Comparison of ENCODE assay signal across 1 cellular context in genomic region chr4:124711469-124712416, GRCh38.
TF ChIP-seq lines count a peak whose summit lies in the region.

No MANE protein-coding gene starts in this region.

TF ChIP-seq in SK-N-SH treated with all-trans-retinoic acid at 6 μM for 48 hours, 23 proteins besides CTCF, POLR2A, EP300 and RAD21 (continued from another document):
- TF ChIP-seq, protein P1, sequence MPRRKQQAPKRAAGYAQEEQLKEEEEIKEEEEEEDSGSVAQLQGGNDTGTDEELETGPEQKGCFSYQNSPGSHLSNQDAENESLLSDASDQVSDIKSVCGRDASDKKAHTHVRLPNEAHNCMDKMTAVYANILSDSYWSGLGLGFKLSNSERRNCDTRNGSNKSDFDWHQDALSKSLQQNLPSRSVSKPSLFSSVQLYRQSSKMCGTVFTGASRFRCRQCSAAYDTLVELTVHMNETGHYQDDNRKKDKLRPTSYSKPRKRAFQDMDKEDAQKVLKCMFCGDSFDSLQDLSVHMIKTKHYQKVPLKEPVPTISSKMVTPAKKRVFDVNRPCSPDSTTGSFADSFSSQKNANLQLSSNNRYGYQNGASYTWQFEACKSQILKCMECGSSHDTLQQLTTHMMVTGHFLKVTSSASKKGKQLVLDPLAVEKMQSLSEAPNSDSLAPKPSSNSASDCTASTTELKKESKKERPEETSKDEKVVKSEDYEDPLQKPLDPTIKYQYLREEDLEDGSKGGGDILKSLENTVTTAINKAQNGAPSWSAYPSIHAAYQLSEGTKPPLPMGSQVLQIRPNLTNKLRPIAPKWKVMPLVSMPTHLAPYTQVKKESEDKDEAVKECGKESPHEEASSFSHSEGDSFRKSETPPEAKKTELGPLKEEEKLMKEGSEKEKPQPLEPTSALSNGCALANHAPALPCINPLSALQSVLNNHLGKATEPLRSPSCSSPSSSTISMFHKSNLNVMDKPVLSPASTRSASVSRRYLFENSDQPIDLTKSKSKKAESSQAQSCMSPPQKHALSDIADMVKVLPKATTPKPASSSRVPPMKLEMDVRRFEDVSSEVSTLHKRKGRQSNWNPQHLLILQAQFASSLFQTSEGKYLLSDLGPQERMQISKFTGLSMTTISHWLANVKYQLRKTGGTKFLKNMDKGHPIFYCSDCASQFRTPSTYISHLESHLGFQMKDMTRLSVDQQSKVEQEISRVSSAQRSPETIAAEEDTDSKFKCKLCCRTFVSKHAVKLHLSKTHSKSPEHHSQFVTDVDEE (CRISPR knock-in tag; IDR thresholded peaks at IDR 0.05): no peak
- TF ChIP-seq SNAI2 (CRISPR knock-in tag; IDR thresholded peaks at IDR 0.05): no peak
- no peak for TF ChIP-seq ZNF70 (CRISPR knock-in tag; IDR thresholded peaks at IDR 0.05)
- no peak for TF ChIP-seq BACH2 (CRISPR knock-in tag; IDR thresholded peaks at IDR 0.05; ENCODE audit: borderline replicate concordance)
- TF ChIP-seq ISL1 (CRISPR knock-in tag; IDR thresholded peaks at IDR 0.05): no peak
- no peak for TF ChIP-seq ZFP30 (CRISPR knock-in tag; IDR thresholded peaks at IDR 0.05)
TF ChIP-seq in SK-N-SH treated with all-trans-retinoic acid at 6 μM for 48 hours: peak in this region for 0.
